Comparison of ENCODE assay signal across 1 cellular context in the genomic region with DNA sequence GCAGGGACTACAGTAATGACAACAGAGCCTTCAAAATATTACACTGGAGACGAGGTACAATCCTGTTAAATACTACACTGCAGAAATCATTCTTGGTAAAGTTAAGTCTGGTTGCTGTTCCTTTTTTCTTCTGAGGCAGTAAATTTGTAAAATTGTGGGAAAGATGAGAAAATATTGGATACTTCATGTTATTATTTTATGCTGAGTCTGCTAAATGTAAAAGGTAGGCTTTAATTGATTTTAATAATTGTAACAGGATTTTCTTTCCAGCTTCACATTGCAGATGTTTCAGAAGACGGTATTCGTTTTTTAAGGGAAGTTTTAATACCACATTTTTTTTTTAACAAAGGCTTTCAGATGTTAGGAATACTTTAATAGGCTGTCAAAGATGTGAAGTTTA.
TF ChIP-seq lines count a peak whose summit lies in the region.

No MANE protein-coding gene starts in this region.

TF ChIP-seq in GM23338, 12 proteins besides CTCF, POLR2A, EP300 and RAD21 (continued from another document):
- TF ChIP-seq, protein P1, sequence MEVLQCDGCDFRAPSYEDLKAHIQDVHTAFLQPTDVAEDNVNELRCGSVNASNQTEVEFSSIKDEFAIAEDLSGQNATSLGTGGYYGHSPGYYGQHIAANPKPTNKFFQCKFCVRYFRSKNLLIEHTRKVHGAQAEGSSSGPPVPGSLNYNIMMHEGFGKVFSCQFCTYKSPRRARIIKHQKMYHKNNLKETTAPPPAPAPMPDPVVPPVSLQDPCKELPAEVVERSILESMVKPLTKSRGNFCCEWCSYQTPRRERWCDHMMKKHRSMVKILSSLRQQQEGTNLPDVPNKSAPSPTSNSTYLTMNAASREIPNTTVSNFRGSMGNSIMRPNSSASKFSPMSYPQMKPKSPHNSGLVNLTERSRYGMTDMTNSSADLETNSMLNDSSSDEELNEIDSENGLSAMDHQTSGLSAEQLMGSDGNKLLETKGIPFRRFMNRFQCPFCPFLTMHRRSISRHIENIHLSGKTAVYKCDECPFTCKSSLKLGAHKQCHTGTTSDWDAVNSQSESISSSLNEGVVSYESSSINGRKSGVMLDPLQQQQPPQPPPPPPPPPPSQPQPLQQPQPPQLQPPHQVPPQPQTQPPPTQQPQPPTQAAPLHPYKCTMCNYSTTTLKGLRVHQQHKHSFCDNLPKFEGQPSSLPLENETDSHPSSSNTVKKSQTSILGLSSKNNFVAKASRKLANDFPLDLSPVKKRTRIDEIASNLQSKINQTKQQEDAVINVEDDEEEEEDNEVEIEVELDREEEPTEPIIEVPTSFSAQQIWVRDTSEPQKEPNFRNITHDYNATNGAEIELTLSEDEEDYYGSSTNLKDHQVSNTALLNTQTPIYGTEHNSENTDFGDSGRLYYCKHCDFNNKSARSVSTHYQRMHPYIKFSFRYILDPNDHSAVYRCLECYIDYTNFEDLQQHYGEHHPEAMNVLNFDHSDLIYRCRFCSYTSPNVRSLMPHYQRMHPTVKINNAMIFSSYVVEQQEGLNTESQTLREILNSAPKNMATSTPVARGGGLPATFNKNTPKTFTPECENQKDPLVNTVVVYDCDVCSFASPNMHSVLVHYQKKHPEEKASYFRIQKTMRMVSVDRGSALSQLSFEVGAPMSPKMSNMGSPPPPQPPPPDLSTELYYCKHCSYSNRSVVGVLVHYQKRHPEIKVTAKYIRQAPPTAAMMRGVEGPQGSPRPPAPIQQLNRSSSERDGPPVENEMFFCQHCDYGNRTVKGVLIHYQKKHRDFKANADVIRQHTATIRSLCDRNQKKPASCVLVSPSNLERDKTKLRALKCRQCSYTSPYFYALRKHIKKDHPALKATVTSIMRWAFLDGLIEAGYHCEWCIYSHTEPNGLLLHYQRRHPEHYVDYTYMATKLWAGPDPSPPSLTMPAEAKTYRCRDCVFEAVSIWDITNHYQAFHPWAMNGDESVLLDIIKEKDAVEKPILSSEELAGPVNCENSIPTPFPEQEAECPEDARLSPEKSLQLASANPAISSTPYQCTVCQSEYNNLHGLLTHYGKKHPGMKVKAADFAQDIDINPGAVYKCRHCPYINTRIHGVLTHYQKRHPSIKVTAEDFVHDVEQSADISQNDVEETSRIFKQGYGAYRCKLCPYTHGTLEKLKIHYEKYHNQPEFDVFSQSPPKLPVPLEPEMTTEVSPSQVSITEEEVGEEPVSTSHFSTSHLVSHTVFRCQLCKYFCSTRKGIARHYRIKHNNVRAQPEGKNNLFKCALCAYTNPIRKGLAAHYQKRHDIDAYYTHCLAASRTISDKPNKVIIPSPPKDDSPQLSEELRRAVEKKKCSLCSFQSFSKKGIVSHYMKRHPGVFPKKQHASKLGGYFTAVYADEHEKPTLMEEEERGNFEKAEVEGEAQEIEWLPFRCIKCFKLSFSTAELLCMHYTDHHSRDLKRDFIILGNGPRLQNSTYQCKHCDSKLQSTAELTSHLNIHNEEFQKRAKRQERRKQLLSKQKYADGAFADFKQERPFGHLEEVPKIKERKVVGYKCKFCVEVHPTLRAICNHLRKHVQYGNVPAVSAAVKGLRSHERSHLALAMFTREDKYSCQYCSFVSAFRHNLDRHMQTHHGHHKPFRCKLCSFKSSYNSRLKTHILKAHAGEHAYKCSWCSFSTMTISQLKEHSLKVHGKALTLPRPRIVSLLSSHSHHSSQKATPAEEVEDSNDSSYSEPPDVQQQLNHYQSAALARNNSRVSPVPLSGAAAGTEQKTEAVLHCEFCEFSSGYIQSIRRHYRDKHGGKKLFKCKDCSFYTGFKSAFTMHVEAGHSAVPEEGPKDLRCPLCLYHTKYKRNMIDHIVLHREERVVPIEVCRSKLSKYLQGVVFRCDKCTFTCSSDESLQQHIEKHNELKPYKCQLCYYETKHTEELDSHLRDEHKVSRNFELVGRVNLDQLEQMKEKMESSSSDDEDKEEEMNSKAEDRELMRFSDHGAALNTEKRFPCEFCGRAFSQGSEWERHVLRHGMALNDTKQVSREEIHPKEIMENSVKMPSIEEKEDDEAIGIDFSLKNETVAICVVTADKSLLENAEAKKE (CRISPR knock-in tag; IDR thresholded peaks at IDR 0.05) = no peak
- no peak for TF ChIP-seq JUNB (IDR thresholded peaks at IDR 0.05; ENCODE audit: unreplicated experiment)
- TF ChIP-seq EZH2 (IDR thresholded peaks at IDR 0.05; ENCODE audit: low read depth, unreplicated experiment) = no peak
- TF ChIP-seq, protein P2, sequence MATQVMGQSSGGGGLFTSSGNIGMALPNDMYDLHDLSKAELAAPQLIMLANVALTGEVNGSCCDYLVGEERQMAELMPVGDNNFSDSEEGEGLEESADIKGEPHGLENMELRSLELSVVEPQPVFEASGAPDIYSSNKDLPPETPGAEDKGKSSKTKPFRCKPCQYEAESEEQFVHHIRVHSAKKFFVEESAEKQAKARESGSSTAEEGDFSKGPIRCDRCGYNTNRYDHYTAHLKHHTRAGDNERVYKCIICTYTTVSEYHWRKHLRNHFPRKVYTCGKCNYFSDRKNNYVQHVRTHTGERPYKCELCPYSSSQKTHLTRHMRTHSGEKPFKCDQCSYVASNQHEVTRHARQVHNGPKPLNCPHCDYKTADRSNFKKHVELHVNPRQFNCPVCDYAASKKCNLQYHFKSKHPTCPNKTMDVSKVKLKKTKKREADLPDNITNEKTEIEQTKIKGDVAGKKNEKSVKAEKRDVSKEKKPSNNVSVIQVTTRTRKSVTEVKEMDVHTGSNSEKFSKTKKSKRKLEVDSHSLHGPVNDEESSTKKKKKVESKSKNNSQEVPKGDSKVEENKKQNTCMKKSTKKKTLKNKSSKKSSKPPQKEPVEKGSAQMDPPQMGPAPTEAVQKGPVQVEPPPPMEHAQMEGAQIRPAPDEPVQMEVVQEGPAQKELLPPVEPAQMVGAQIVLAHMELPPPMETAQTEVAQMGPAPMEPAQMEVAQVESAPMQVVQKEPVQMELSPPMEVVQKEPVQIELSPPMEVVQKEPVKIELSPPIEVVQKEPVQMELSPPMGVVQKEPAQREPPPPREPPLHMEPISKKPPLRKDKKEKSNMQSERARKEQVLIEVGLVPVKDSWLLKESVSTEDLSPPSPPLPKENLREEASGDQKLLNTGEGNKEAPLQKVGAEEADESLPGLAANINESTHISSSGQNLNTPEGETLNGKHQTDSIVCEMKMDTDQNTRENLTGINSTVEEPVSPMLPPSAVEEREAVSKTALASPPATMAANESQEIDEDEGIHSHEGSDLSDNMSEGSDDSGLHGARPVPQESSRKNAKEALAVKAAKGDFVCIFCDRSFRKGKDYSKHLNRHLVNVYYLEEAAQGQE (IDR thresholded peaks at IDR 0.05; ENCODE audit: unreplicated experiment) = no peak
- no peak for TF ChIP-seq POLR2AphosphoS5 (IDR thresholded peaks at IDR 0.05; ENCODE audit: low read depth)
- TF ChIP-seq ZNF114 (CRISPR knock-in tag; IDR thresholded peaks at IDR 0.05) = no peak
- TF ChIP-seq CREB1 (CRISPR knock-in tag; IDR thresholded peaks at IDR 0.05; ENCODE audit: low read depth) = no peak
- TF ChIP-seq ETS1 (IDR thresholded peaks at IDR 0.05) = no peak
- no peak for TF ChIP-seq NANOG (IDR thresholded peaks at IDR 0.05; ENCODE audit: borderline replicate concordance)
- no peak for TF ChIP-seq ZNF331 (CRISPR knock-in tag; IDR thresholded peaks at IDR 0.05; ENCODE audit: low read depth)
